In the genomic region with DNA sequence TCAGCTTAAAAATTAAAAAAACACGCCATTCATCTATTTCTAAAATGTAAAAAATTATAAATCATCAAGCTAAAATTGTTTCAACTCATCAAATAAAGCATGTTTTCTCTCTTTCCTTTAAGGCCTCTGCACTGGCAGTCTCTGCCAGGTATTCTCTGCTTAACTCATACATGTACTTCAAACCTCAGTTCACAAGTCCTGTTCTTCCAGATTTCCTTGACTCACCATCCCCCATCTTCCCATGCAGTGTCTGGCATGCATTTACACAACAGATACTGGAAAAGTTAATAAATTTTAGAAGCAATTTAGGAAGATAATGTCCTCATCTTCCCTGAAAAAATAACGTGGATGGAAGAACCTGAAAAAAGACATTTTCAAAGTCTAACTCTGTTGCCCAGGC, we compare ENCODE assay signal across 2 cellular contexts.
TF ChIP-seq lines count a peak whose summit lies in the region.

No MANE protein-coding gene starts in this region.

TF ChIP-seq in liver, 16 proteins besides CTCF, POLR2A, EP300 and RAD21:
- no peak for TF ChIP-seq JUND (IDR thresholded peaks at IDR 0.05)
- TF ChIP-seq HNF4A (conservative IDR thresholded peaks at IDR 0.05) = peak; percentile 44 to 48
- TF ChIP-seq, protein P1, sequence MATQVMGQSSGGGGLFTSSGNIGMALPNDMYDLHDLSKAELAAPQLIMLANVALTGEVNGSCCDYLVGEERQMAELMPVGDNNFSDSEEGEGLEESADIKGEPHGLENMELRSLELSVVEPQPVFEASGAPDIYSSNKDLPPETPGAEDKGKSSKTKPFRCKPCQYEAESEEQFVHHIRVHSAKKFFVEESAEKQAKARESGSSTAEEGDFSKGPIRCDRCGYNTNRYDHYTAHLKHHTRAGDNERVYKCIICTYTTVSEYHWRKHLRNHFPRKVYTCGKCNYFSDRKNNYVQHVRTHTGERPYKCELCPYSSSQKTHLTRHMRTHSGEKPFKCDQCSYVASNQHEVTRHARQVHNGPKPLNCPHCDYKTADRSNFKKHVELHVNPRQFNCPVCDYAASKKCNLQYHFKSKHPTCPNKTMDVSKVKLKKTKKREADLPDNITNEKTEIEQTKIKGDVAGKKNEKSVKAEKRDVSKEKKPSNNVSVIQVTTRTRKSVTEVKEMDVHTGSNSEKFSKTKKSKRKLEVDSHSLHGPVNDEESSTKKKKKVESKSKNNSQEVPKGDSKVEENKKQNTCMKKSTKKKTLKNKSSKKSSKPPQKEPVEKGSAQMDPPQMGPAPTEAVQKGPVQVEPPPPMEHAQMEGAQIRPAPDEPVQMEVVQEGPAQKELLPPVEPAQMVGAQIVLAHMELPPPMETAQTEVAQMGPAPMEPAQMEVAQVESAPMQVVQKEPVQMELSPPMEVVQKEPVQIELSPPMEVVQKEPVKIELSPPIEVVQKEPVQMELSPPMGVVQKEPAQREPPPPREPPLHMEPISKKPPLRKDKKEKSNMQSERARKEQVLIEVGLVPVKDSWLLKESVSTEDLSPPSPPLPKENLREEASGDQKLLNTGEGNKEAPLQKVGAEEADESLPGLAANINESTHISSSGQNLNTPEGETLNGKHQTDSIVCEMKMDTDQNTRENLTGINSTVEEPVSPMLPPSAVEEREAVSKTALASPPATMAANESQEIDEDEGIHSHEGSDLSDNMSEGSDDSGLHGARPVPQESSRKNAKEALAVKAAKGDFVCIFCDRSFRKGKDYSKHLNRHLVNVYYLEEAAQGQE (IDR thresholded peaks at IDR 0.05) = no peak

TF ChIP-seq in HepG2, 621 proteins besides CTCF, POLR2A, EP300 and RAD21:
- TF ChIP-seq, protein P2, sequence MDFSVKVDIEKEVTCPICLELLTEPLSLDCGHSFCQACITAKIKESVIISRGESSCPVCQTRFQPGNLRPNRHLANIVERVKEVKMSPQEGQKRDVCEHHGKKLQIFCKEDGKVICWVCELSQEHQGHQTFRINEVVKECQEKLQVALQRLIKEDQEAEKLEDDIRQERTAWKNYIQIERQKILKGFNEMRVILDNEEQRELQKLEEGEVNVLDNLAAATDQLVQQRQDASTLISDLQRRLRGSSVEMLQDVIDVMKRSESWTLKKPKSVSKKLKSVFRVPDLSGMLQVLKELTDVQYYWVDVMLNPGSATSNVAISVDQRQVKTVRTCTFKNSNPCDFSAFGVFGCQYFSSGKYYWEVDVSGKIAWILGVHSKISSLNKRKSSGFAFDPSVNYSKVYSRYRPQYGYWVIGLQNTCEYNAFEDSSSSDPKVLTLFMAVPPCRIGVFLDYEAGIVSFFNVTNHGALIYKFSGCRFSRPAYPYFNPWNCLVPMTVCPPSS (IDR thresholded peaks at IDR 0.05) = no peak
- no peak for TF ChIP-seq ZNF350 (CRISPR knock-in tag; IDR thresholded peaks at IDR 0.05; ENCODE audit: borderline replicate concordance, low read depth)
- no peak for TF ChIP-seq FOXJ3 (CRISPR knock-in tag; IDR thresholded peaks at IDR 0.05; ENCODE audit: borderline replicate concordance)
- TF ChIP-seq TBX3 (IDR thresholded peaks at IDR 0.05; ENCODE audit: borderline replicate concordance) = no peak
- TF ChIP-seq ZNF205 (CRISPR knock-in tag; IDR thresholded peaks at IDR 0.05) = no peak
- no peak for TF ChIP-seq CCDC6 (CRISPR knock-in tag; IDR thresholded peaks at IDR 0.05)
- no peak for TF ChIP-seq ZNF317 (CRISPR knock-in tag; IDR thresholded peaks at IDR 0.05)
- TF ChIP-seq, protein P3, sequence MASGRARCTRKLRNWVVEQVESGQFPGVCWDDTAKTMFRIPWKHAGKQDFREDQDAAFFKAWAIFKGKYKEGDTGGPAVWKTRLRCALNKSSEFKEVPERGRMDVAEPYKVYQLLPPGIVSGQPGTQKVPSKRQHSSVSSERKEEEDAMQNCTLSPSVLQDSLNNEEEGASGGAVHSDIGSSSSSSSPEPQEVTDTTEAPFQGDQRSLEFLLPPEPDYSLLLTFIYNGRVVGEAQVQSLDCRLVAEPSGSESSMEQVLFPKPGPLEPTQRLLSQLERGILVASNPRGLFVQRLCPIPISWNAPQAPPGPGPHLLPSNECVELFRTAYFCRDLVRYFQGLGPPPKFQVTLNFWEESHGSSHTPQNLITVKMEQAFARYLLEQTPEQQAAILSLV (CRISPR knock-in tag; IDR thresholded peaks at IDR 0.05; ENCODE audit: borderline replicate concordance) = no peak
- no peak for TF ChIP-seq KDM3A (CRISPR knock-in tag; IDR thresholded peaks at IDR 0.05; ENCODE audit: low read depth)
- TF ChIP-seq, protein P4, sequence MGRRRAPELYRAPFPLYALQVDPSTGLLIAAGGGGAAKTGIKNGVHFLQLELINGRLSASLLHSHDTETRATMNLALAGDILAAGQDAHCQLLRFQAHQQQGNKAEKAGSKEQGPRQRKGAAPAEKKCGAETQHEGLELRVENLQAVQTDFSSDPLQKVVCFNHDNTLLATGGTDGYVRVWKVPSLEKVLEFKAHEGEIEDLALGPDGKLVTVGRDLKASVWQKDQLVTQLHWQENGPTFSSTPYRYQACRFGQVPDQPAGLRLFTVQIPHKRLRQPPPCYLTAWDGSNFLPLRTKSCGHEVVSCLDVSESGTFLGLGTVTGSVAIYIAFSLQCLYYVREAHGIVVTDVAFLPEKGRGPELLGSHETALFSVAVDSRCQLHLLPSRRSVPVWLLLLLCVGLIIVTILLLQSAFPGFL (CRISPR knock-in tag; IDR thresholded peaks at IDR 0.05) = no peak
TF ChIP-seq in HepG2: peak in this region for 0.
